8 cellular contexts compared by ENCODE assay signal in the genomic region with DNA sequence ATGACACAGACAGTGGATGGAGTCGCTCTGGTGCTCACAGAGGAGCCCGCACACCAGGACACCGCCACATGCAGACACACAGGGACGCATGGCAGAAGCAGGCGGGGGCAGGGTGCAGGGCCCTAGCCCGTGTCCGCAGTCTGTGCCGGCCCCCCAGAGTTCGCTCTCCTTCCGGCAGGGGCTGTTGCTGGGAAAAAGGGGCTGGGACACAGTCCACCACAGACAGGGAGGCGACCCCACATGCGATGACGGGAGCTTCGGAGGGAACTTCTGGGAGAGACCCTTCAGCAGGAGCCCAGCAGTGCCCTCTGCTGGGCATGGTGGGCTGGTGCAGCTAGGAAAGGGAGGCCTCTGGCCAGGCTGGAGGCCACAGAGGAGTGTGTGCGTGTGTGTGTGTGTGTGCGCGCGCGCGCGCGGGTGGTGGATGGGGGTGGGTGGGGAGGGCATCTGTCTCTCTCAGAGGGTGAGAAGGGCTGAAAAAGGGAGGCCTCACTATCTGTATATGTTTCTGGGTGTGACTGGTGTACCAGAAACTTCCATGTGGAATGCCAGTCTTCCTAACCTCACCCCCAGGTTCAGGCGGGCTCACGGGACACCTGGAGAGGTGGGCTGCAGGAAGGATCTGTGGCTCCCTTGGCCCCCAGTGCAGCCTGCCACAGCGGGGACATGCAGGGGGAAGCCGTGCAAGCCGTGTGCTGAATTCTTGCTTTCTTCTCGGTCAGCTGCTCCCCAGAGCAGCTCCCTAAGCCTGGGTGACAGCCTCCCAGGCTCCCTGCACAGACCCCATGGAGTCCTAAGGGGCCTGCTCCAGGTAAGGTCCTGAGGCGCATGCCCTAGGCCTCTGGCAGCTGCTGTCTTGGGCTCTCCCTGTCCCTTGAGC.
DNase-seq lines count a peak whose midpoint lies in the region; ATAC-seq and TF ChIP-seq lines count a peak whose summit lies in the region.

No MANE protein-coding gene starts in this region.

- CTCF ChIA-PET in GM10248 (lab: Yijun Ruan, JAX) (interaction anchor here (0.7 to 2.7 kb wide), 27 partner anchors 8 to 421 kb away, joined by 3 to 12 read pairs (median 4); no protein-coding TSS in a partner anchor), Panc1 (lab: Charles Lee) (interaction anchor here (0.6 to 0.9 kb wide), 5 partner anchors 55 to 473 kb away, joined by 3 to 9 read pairs (median 3); no protein-coding TSS in a partner anchor)

- POLR2A ChIA-PET in GM10248 (lab: Yijun Ruan, JAX) = no interaction called here
- POLR2A ChIA-PET in Panc1 (lab: Charles Lee) = no interaction called here

- peak overlapping the region; percentile 22 to 51 for H3K4me3 ChIP-seq in Panc1 (ENCODE audit: low read depth in 2 of 2, low read length in 2 of 2)
- peak overlapping the region; percentile 14 for H3K4me3 ChIP-seq in fibroblast of pulmonary artery (replicated peaks; ENCODE audit: low read depth, low read length)

- H3K27ac ChIP-seq in Panc1 (ENCODE audit: low read length) = 0 out of 2 replicates have a peak overlapping the region, but pooled peaks have one; percentile 34

- peaks cover 2% of the 10 kb centered on the region for H3K36me3 Mint-ChIP-seq in activated T-helper 1 cell treated with anti-CD3 and anti-CD28 coated beads, Interleukin-12 subunit alpha, Interleukin-12 subunit beta, Interleukin-2, Interleukin-4 antibody, amounts not matched to agents 30 ng/mL and 10 ng/mL and 1 ng/mL, durations not matched to agents 14 hours and 24 hours and 36 hours (ENCODE audit: low read depth)
- no peaks in the 10 kb centered on the region for H3K36me3 Mint-ChIP-seq in natural killer cell treated with Interleukin-12 subunit alpha and Interleukin-12 subunit beta and Interleukin-15 and Interleukin-18, amount 100 ng/mL, for 72 hours
- no peaks in the 10 kb centered on the region for H3K36me3 Mint-ChIP-seq in stimulated activated naive B cell treated with anti-CD40 and anti-IgM and Interleukin-4, amounts not matched to agents 10 μg/mL and 1 μg/mL and 100 μg/mL, for 72 hours

- intact Hi-C loops in Panc1 (cut with micrococcal nuclease; ENCODE audit: unreplicated experiment) = loop anchor here (1.0 to 5.0 kb wide), 2 partner anchors 58 to 94 kb away; no protein-coding TSS in a partner anchor
- intact Hi-C loops in activated T-helper 1 cell treated with anti-CD3 and anti-CD28 coated beads, Interleukin-12 subunit alpha, Interleukin-12 subunit beta, Interleukin-2, Interleukin-4 antibody, amounts not matched to agents 30 ng/mL and 10 ng/mL and 1 ng/mL, durations not matched to agents 14 hours and 24 hours and 36 hours (cut with micrococcal nuclease) = loop anchor here (1.0 to 10.0 kb wide), 3 partner anchors 94 to 220 kb away; partner anchors contain the start of genes HSPA2 and PPP1R36

- no peaks in the 10 kb centered on the region for H3K27me3 ChIP-seq in Panc1 (ENCODE audit: control insufficient read depth, insufficient read depth, low read length)

- H3K27ac Mint-ChIP-seq in activated T-helper 1 cell treated with anti-CD3 and anti-CD28 coated beads, Interleukin-12 subunit alpha, Interleukin-12 subunit beta, Interleukin-2, Interleukin-4 antibody, amounts not matched to agents 30 ng/mL and 10 ng/mL and 1 ng/mL, durations not matched to agents 14 hours and 24 hours and 36 hours = no peak overlapping the region
- H3K27ac Mint-ChIP-seq in natural killer cell treated with Interleukin-12 subunit alpha and Interleukin-12 subunit beta and Interleukin-15 and Interleukin-18, amount 100 ng/mL, for 72 hours = no peak overlapping the region
- peak overlapping the region; percentile 80 for H3K27ac Mint-ChIP-seq in stimulated activated naive B cell treated with anti-CD40 and anti-IgM and Interleukin-4, amounts not matched to agents 10 μg/mL and 1 μg/mL and 100 μg/mL, for 72 hours

- ATAC-seq in Panc1 = peak; percentile 83
- ATAC-seq in natural killer cell treated with Interleukin-12 subunit alpha and Interleukin-12 subunit beta and Interleukin-15 and Interleukin-18, amount 100 ng/mL, for 72 hours = peak; percentile 69 to 81
- peak; percentile 70 to 74 for ATAC-seq in stimulated activated naive B cell treated with anti-CD40 and anti-IgM and Interleukin-4, amounts not matched to agents 10 μg/mL and 1 μg/mL and 100 μg/mL, for 72 hours (replicated peaks)
- ATAC-seq in HG03097 (IDR thresholded peaks at IDR 0.05; ENCODE audit: low FRiP score, unreplicated experiment) = no peak

- no peaks in the 10 kb centered on the region for H3K9me3 ChIP-seq in Panc1 (ENCODE audit: control insufficient read depth, insufficient read depth, low read depth, low read length)

- DNase-seq in GM10248 (ENCODE audit: extremely low spot score) (peak; percentile 83), HUDEP-2 (lab: John Stamatoyannopoulos, UW; ENCODE audit: unreplicated experiment in 76 of 76) (peak in 46 of 76 experiments; percentile 9 to 59 (median 28)), Panc1 (ENCODE audit: low read depth, low spot score) (peak; percentile 60), fibroblast of pulmonary artery (ENCODE audit: low read depth) (peak; percentile 80)
- DNase-seq in activated T-helper 1 cell treated with anti-CD3 and anti-CD28 coated beads, Interleukin-12 subunit alpha, Interleukin-12 subunit beta, Interleukin-2, Interleukin-4 antibody, amounts not matched to agents 30 ng/mL and 10 ng/mL and 1 ng/mL, durations not matched to agents 14 hours and 24 hours and 36 hours (ENCODE audit: low spot score) = peak; percentile 56
- DNase-seq in natural killer cell treated with Interleukin-12 subunit alpha and Interleukin-12 subunit beta and Interleukin-15 and Interleukin-18, amount 100 ng/mL, for 72 hours (ENCODE audit: low spot score) = peak; percentile 80
- peak; percentile 53 for DNase-seq in stimulated activated naive B cell treated with anti-CD40 and anti-IgM and Interleukin-4, amounts not matched to agents 10 μg/mL and 1 μg/mL and 100 μg/mL, for 72 hours

- peaks cover 3% of the 10 kb centered on the region; the same call in 1 of the 2 replicates for H3K4me1 ChIP-seq in Panc1 (ENCODE audit: control insufficient read depth, insufficient read depth, low read length)

- H3K27me3 Mint-ChIP-seq in activated T-helper 1 cell treated with anti-CD3 and anti-CD28 coated beads, Interleukin-12 subunit alpha, Interleukin-12 subunit beta, Interleukin-2, Interleukin-4 antibody, amounts not matched to agents 30 ng/mL and 10 ng/mL and 1 ng/mL, durations not matched to agents 14 hours and 24 hours and 36 hours (ENCODE audit: insufficient read depth) = peaks cover 13% of the 10 kb centered on the region
- peaks cover 0 to 10% of the 10 kb centered on the region in 2 donors for H3K27me3 Mint-ChIP-seq in natural killer cell treated with Interleukin-12 subunit alpha and Interleukin-12 subunit beta and Interleukin-15 and Interleukin-18, amount 100 ng/mL, for 72 hours
- peaks cover 36 to 45% of the 10 kb centered on the region in 2 donors for H3K27me3 Mint-ChIP-seq in stimulated activated naive B cell treated with anti-CD40 and anti-IgM and Interleukin-4, amounts not matched to agents 10 μg/mL and 1 μg/mL and 100 μg/mL, for 72 hours

- H3K4me3 Mint-ChIP-seq in activated T-helper 1 cell treated with anti-CD3 and anti-CD28 coated beads, Interleukin-12 subunit alpha, Interleukin-12 subunit beta, Interleukin-2, Interleukin-4 antibody, amounts not matched to agents 30 ng/mL and 10 ng/mL and 1 ng/mL, durations not matched to agents 14 hours and 24 hours and 36 hours = peak overlapping the region; percentile 27
- H3K4me3 Mint-ChIP-seq in natural killer cell treated with Interleukin-12 subunit alpha and Interleukin-12 subunit beta and Interleukin-15 and Interleukin-18, amount 100 ng/mL, for 72 hours = peak overlapping the region; percentile 50
- H3K4me3 Mint-ChIP-seq in stimulated activated naive B cell treated with anti-CD40 and anti-IgM and Interleukin-4, amounts not matched to agents 10 μg/mL and 1 μg/mL and 100 μg/mL, for 72 hours = peak overlapping the region; percentile 74 to 78

- no TSS peak for BruUV-seq in Panc1 (replicated peaks; lab: Mats Ljungman, UMichigan)

- in situ Hi-C loops in Panc1 (cut with HindIII; ENCODE audit: low pct_unique_long_range_greater_than_20kb, low sequenced_read_pairs) = no loop called here

- no peaks in the 10 kb centered on the region for H3K9me3 Mint-ChIP-seq in activated T-helper 1 cell treated with anti-CD3 and anti-CD28 coated beads, Interleukin-12 subunit alpha, Interleukin-12 subunit beta, Interleukin-2, Interleukin-4 antibody, amounts not matched to agents 30 ng/mL and 10 ng/mL and 1 ng/mL, durations not matched to agents 14 hours and 24 hours and 36 hours
- no peaks in the 10 kb centered on the region for H3K9me3 Mint-ChIP-seq in natural killer cell treated with Interleukin-12 subunit alpha and Interleukin-12 subunit beta and Interleukin-15 and Interleukin-18, amount 100 ng/mL, for 72 hours
- H3K9me3 Mint-ChIP-seq in stimulated activated naive B cell treated with anti-CD40 and anti-IgM and Interleukin-4, amounts not matched to agents 10 μg/mL and 1 μg/mL and 100 μg/mL, for 72 hours = no peaks in the 10 kb centered on the region

- TF ChIP-seq CTCF in GM10248 (IDR thresholded peaks at IDR 0.05; ENCODE audit: control extremely low read depth, extremely low read depth, low read depth, missing control alignments) (peak; percentile 95), Panc1 (IDR thresholded peaks at IDR 0.05) (peak; percentile 88), fibroblast of pulmonary artery (IDR thresholded peaks at IDR 0.05; ENCODE audit: low read length, missing control alignments) (peak; percentile 93)

- H3K4me1 Mint-ChIP-seq in activated T-helper 1 cell treated with anti-CD3 and anti-CD28 coated beads, Interleukin-12 subunit alpha, Interleukin-12 subunit beta, Interleukin-2, Interleukin-4 antibody, amounts not matched to agents 30 ng/mL and 10 ng/mL and 1 ng/mL, durations not matched to agents 14 hours and 24 hours and 36 hours (ENCODE audit: low read depth) = peaks cover 52% of the 10 kb centered on the region
- peaks cover 33 to 41% of the 10 kb centered on the region in 2 donors for H3K4me1 Mint-ChIP-seq in natural killer cell treated with Interleukin-12 subunit alpha and Interleukin-12 subunit beta and Interleukin-15 and Interleukin-18, amount 100 ng/mL, for 72 hours (ENCODE audit: low read depth in 2 of 2)
- peaks cover 27 to 31% of the 10 kb centered on the region in 2 donors for H3K4me1 Mint-ChIP-seq in stimulated activated naive B cell treated with anti-CD40 and anti-IgM and Interleukin-4, amounts not matched to agents 10 μg/mL and 1 μg/mL and 100 μg/mL, for 72 hours

- H3K36me3 ChIP-seq in Panc1 (ENCODE audit: control insufficient read depth, insufficient read depth, low read length) = no peaks in the 10 kb centered on the region

Comparison
In these comparisons a context has a peak if more than half of its experiments do, and no peak if none do; other contexts are left out.
1. DNase-seq: peak in every context shown above with its lines; median percentile 83 in GM10248; 80 in fibroblast of pulmonary artery; 80 in natural killer cell treated with Interleukin-12 subunit alpha and Interleukin-12 subunit beta and Interleukin-15 and Interleukin-18, amount 100 ng/mL, for 72 hours; 60 in Panc1; 56 in activated T-helper 1 cell treated with anti-CD3 and anti-CD28 coated beads, Interleukin-12 subunit alpha, Interleukin-12 subunit beta, Interleukin-2, Interleukin-4 antibody, amounts not matched to agents 30 ng/mL and 10 ng/mL and 1 ng/mL, durations not matched to agents 14 hours and 24 hours and 36 hours; 53 in stimulated activated naive B cell treated with anti-CD40 and anti-IgM and Interleukin-4, amounts not matched to agents 10 μg/mL and 1 μg/mL and 100 μg/mL, for 72 hours; 28 in HUDEP-2.